8 cellular contexts compared by ENCODE assay signal in genomic region chr3:10758304-10759037, GRCh38. TPM values are rescaled to one million over a fixed set of nuclear protein-coding genes. Genes with fewer than 3 reads are reported as not detected.
DNase-seq lines count a peak whose midpoint lies in the region; ATAC-seq and TF ChIP-seq lines count a peak whose summit lies in the region.

No MANE protein-coding gene starts in this region.

- no peak overlapping the region for H3K9ac ChIP-seq in mesendoderm (ENCODE audit: low read length)

- no peak overlapping the region for H3K4ac ChIP-seq in mesendoderm (ENCODE audit: low read depth, low read length)

- no peak overlapping the region for H3K56ac ChIP-seq in mesendoderm (ENCODE audit: low read length)

- H3K27me3 ChIP-seq in mesendoderm (ENCODE audit: insufficient read depth, low read length, poor library complexity) = no peaks in the 10 kb centered on the region

- no peak overlapping the region for H3K4me3 Mint-ChIP-seq in effector memory CD8-positive, alpha-beta T cell
- H3K4me3 Mint-ChIP-seq in stimulated activated naive B cell treated with anti-CD40 and anti-IgM and Interleukin-4, amounts not matched to agents 10 μg/mL and 1 μg/mL and 100 μg/mL, for 72 hours = no peak overlapping the region

- no peaks in the 10 kb centered on the region for H3K9me3 Mint-ChIP-seq in effector memory CD8-positive, alpha-beta T cell
- no peaks in the 10 kb centered on the region for H3K9me3 Mint-ChIP-seq in stimulated activated naive B cell treated with anti-CD40 and anti-IgM and Interleukin-4, amounts not matched to agents 10 μg/mL and 1 μg/mL and 100 μg/mL, for 72 hours

- TF ChIP-seq CTCF in HEK293 (tag by site-specific recombination; IDR thresholded peaks at IDR 0.05) = peak; percentile 91

- H3K23ac ChIP-seq in mesendoderm (ENCODE audit: low read length) = no peak overlapping the region

- no peaks in the 10 kb centered on the region for H3K79me2 ChIP-seq in mesendoderm (ENCODE audit: control insufficient read depth, insufficient read depth, low read length)

- no peak overlapping the region for H2BK15ac ChIP-seq in mesendoderm (replicated peaks; ENCODE audit: low read depth)

- peaks cover 60 to 77% of the 10 kb centered on the region in 2 donors for H3K27me3 Mint-ChIP-seq in effector memory CD8-positive, alpha-beta T cell
- H3K27me3 Mint-ChIP-seq in stimulated activated naive B cell treated with anti-CD40 and anti-IgM and Interleukin-4, amounts not matched to agents 10 μg/mL and 1 μg/mL and 100 μg/mL, for 72 hours = peaks cover 40 to 60% of the 10 kb centered on the region in 2 donors

- no peaks in the 10 kb centered on the region for H3K79me1 ChIP-seq in mesendoderm (ENCODE audit: low read length)

- H3K4me3 ChIP-seq in HEK293 (ENCODE audit: low read depth, low read length) (no peak overlapping the region), mesendoderm (ENCODE audit: low read length) (no peak overlapping the region)

- no peak overlapping the region for H3K18ac ChIP-seq in mesendoderm (ENCODE audit: low read length)

- no peaks in the 10 kb centered on the region for H3K9me3 ChIP-seq in HEK293 (ENCODE audit: control insufficient read depth, insufficient read depth, low read depth, low read length)

- WGBS in mesendoderm (ENCODE audit: extremely low coverage, insufficient coverage, low lambda C conversion rate) = no CpG with 5 or more reads among the region's 14 CpGs

- H3K4me1 ChIP-seq in HEK293 (ENCODE audit: control insufficient read depth, insufficient read depth, low read length) (no peaks in the 10 kb centered on the region), mesendoderm (ENCODE audit: control insufficient read depth, low read depth, low read length) (no peaks in the 10 kb centered on the region)

- H3K27ac ChIP-seq in HEK293 (ENCODE audit: extremely low read depth, low read depth, low read length) = no peak overlapping the region
- no peak overlapping the region for H3K27ac ChIP-seq in mesendoderm (ENCODE audit: low read depth, low read length)

- H4K5ac ChIP-seq in mesendoderm (ENCODE audit: low read length) = no peak overlapping the region

- no peak overlapping the region for H2AK5ac ChIP-seq in mesendoderm (ENCODE audit: low read length)

- POLR2A ChIA-PET in HEK293 (lab: Yijun Ruan, JAX) = no interaction called here

- no peaks in the 10 kb centered on the region for H3K36me3 ChIP-seq in HEK293 (ENCODE audit: control insufficient read depth in 2 of 2, insufficient read depth in 1 of 2, low read length in 2 of 2)
- no peaks in the 10 kb centered on the region for H3K36me3 ChIP-seq in mesendoderm (ENCODE audit: control insufficient read depth, insufficient read depth, low read length)

- no peaks in the 10 kb centered on the region for H3K36me3 Mint-ChIP-seq in effector memory CD8-positive, alpha-beta T cell (ENCODE audit: insufficient read depth)
- H3K36me3 Mint-ChIP-seq in stimulated activated naive B cell treated with anti-CD40 and anti-IgM and Interleukin-4, amounts not matched to agents 10 μg/mL and 1 μg/mL and 100 μg/mL, for 72 hours = no peaks in the 10 kb centered on the region

- no peak overlapping the region for H3K27ac Mint-ChIP-seq in effector memory CD8-positive, alpha-beta T cell
- H3K27ac Mint-ChIP-seq in stimulated activated naive B cell treated with anti-CD40 and anti-IgM and Interleukin-4, amounts not matched to agents 10 μg/mL and 1 μg/mL and 100 μg/mL, for 72 hours = no peak overlapping the region

- ATAC-seq in effector memory CD8-positive, alpha-beta T cell (replicated peaks) = peak; percentile 66
- ATAC-seq in stimulated activated naive B cell treated with anti-CD40 and anti-IgM and Interleukin-4, amounts not matched to agents 10 μg/mL and 1 μg/mL and 100 μg/mL, for 72 hours (replicated peaks) = peak; percentile 89 to 90
- ATAC-seq in HG03457 (IDR thresholded peaks at IDR 0.05; ENCODE audit: unreplicated experiment) = no peak

- no peak overlapping the region for H4K8ac ChIP-seq in mesendoderm (ENCODE audit: low read depth, low read length)

- DNase-seq in EH (ENCODE audit: low read depth) (peak; percentile 75), NCI-H2227 treated with DMSO at 0.1 percent for 48 hours (lab: John Stamatoyannopoulos, UW) (peak; percentile 68), mesendoderm (peak; percentile 75)
- DNase-seq in activated CD4-positive, alpha-beta T cell treated with anti-CD3 and anti-CD28 coated beads for 48 hours = peak; percentile 68
- peak; percentile 10 to 19 (median 19) for DNase-seq in effector memory CD8-positive, alpha-beta T cell
- peak; percentile 39 for DNase-seq in stimulated activated naive B cell treated with anti-CD40 and anti-IgM and Interleukin-4, amounts not matched to agents 10 μg/mL and 1 μg/mL and 100 μg/mL, for 72 hours

- CTCF ChIA-PET in HEK293 (lab: Yijun Ruan, JAX) = interaction anchor here (0.6 to 6.6 kb wide), 30 partner anchors 10 to 1132 kb away, joined by 3 to 65 read pairs (median 4); no protein-coding TSS in a partner anchor

- no peak overlapping the region for H3K4me2 ChIP-seq in mesendoderm (ENCODE audit: low read length)

- H2BK5ac ChIP-seq in mesendoderm (ENCODE audit: low read length) = no peak overlapping the region

- peaks cover 0 to 3% of the 10 kb centered on the region in 2 donors for H3K4me1 Mint-ChIP-seq in effector memory CD8-positive, alpha-beta T cell (ENCODE audit: low read depth in 2 of 2)
- peaks cover 0 to 2% of the 10 kb centered on the region in 2 donors for H3K4me1 Mint-ChIP-seq in stimulated activated naive B cell treated with anti-CD40 and anti-IgM and Interleukin-4, amounts not matched to agents 10 μg/mL and 1 μg/mL and 100 μg/mL, for 72 hours

- H2BK120ac ChIP-seq in mesendoderm (ENCODE audit: low read depth, low read length) = no peak overlapping the region

TF ChIP-seq in HEK293, 187 proteins besides CTCF, POLR2A, EP300 and RAD21:
- peak; percentile 56 for TF ChIP-seq ZBTB17 (tag by site-specific recombination; IDR thresholded peaks at IDR 0.05)
- no peak for TF ChIP-seq HOXD13 (CRISPR knock-in tag; IDR thresholded peaks at IDR 0.05; ENCODE audit: borderline replicate concordance)
- TF ChIP-seq ZNF654 (tag by site-specific recombination; IDR thresholded peaks at IDR 0.05; ENCODE audit: low read depth) = peak; percentile 98

RNA-seq across cellular contexts. Expression of gene SLC6A11, which starts 57.6 kb away (rescaled TPM):
- 0.56 TPM for polyA plus RNA-seq in mesendoderm (2013, experiment 1 of 2)
- 0.55 TPM for polyA plus RNA-seq in mesendoderm (2013, experiment 2 of 2)

Comparison
In these comparisons a context has a peak if more than half of its experiments do, and no peak if none do; other contexts are left out.
1. DNase-seq: peak in every context shown above with its lines; median percentile 75 in EH; 75 in mesendoderm; 68 in NCI-H2227 treated with DMSO at 0.1 percent for 48 hours; 68 in activated CD4-positive, alpha-beta T cell treated with anti-CD3 and anti-CD28 coated beads for 48 hours; 39 in stimulated activated naive B cell treated with anti-CD40 and anti-IgM and Interleukin-4, amounts not matched to agents 10 μg/mL and 1 μg/mL and 100 μg/mL, for 72 hours; 19 in effector memory CD8-positive, alpha-beta T cell.